In genomic region chr1:92228401-92228800, GRCh38 we compare ENCODE assay signal across 38 cellular contexts. TPM values are rescaled to one million over a fixed set of nuclear protein-coding genes. Genes with fewer than 3 reads are reported as not detected.
"Had no signal": no experiment of that assay in that cellular context is flagged by ENCODE, and none has a peak within 500 bp of the region (broad histone marks: within the 10 kb centered on the region; RNA-seq: fewer than 3 reads in every experiment).

No MANE protein-coding gene starts in this region.

- H3K36me3 ChIP-seq: MG63 had no signal

- H3K9ac ChIP-seq: KMS-11 had no signal

- H3K9me3 ChIP-seq: MG63 had no signal

- H3K27ac ChIP-seq: KMS-11 had no signal

- H3K4me2 ChIP-seq: KMS-11 had no signal

- DNase-seq: Karpas-422, Kasumi-1, KG1, MG63, MM.1S, MV-4-11, NCI-H1048, NCI-H1092, NCI-H1092 treated with DMSO at 0.1 percent for 48 hours, NCI-H1105, NCI-H1105 treated with DMSO at 0.1 percent for 48 hours, NCI-H1417, NCI-H1417 treated with DMSO at 0.1 percent for 48 hours, NCI-H1436, NCI-H1436 treated with DMSO at 0.1 percent for 48 hours, NCI-H146, NCI-H1694, NCI-H1694 treated with DMSO at 0.1 percent for 48 hours, NCI-H187, NCI-H187 treated with DMSO at 0.1 percent for 48 hours, NCI-H1930, NCI-H2029, NCI-H2029 treated with DMSO at 0.1 percent for 48 hours, NCI-H2081, NCI-H2081 treated with DMSO at 0.1 percent for 48 hours, NCI-H2171, NCI-H2171 treated with DMSO at 0.1 percent for 48 hours, NCI-H2227 treated with DMSO at 0.1 percent for 48 hours, NCI-H226, NCI-H345, NCI-H446, NCI-H446 treated with DMSO at 0.1 percent for 48 hours, NCI-H510A, NCI-H510A treated with DMSO at 0.1 percent for 48 hours had no signal

- H3K4me3 ChIP-seq: MG63 had no signal

RNA-seq across cellular contexts. Expression of gene C1orf146, which starts 10.7 kb away (rescaled TPM):
- total RNA-seq: M059J, MCF 10A, NCI-H460 had no signal
